In the genomic region with DNA sequence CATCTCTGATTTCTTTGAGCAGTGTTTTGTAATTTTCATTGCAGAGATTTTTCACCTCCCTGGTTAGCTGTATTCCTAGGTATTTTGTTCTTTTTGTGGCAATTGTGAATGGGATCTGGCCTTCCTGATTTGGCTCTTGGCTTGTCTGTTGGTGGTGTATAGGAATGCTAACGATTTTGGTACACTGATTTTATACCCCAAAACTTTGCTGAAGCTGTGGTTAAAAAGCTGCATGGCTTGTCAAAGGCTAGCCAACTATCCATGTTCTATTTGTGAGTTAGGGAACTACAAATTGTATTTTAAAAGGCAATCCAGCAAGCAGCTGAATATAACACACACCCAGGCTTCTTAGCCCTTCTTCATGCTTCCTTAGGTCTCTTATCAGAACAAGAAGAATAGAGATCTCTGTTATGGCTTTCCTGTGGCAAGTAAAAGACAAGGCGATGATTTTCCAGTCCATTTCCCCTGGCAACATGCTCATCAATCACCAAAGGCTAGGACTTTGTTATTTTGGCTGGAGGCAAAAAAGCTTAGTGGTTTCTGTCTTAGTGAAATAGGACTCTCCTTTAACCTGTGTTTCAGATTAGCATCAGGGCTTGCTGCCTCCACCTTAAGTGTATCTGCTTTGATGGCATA, we compare ENCODE assay signal across 22 cellular contexts.
DNase-seq lines count a peak whose midpoint lies in the region; ATAC-seq and TF ChIP-seq lines count a peak whose summit lies in the region.
"Had no signal": no experiment of that assay in that cellular context is flagged by ENCODE, and none has a peak within 500 bp of the region (broad histone marks: within the 10 kb centered on the region; RNA-seq: fewer than 3 reads in every experiment).

No MANE protein-coding gene starts in this region.

- peak; percentile 76 for DNase-seq in COLO829 (ENCODE audit: low spot score)
- peak; percentile 82 for DNase-seq in astrocyte of the cerebellum (ENCODE audit: low read depth)
- DNase-seq in aorta = no peak
- no peak for DNase-seq in globus pallidus (ENCODE audit: low spot score)
- no peak for DNase-seq in SHP77 treated with DMSO at 0.1 percent for 48 hours (lab: John Stamatoyannopoulos, UW)
- no peak for DNase-seq in NCI-H146 (lab: John Stamatoyannopoulos, UW)
- DNase-seq: activated CD4-positive, alpha-beta T cell treated with anti-CD3 and anti-CD28 coated beads, Interleukin-2, amount 10 ng/mL, durations not matched to agents 7 days and 5 days; activated naive CD4-positive, alpha-beta T cell treated with anti-CD3 and anti-CD28 coated beads, Interleukin-2, amount 50 U/mL, for 16 hours; activated T-cell treated with anti-CD3 and anti-CD28 coated beads for 4 hours; CD8-positive, alpha-beta memory T cell; EL; left cardiac atrium; NCI-H1105 treated with DMSO at 0.1 percent for 48 hours; NCI-H82; Peyer's patch; stimulated activated naive CD4-positive, alpha-beta T cell treated with Interleukin-2 at 50 U/mL for 16 hours had no signal

- H3K27ac ChIP-seq in HUES64 (ENCODE audit: low read depth, low read length) (no peak overlapping the region), mesodermal cell (ENCODE audit: low read depth, low read length, severe bottlenecking) (peak overlapping the region; percentile 41), aorta (ENCODE audit: low read depth in 1 of 2, low read length in 2 of 2) (no peak overlapping the region)
- H3K27ac ChIP-seq: breast epithelium, epithelial cell of prostate, Peyer's patch, tibial nerve had no signal

- H3K27me3 ChIP-seq in HUES64 (ENCODE audit: insufficient read depth, low read length) (no peaks in the 10 kb centered on the region), aorta (ENCODE audit: control insufficient read depth in 1 of 2, insufficient read depth in 2 of 2, low read length in 1 of 2) (no peaks in the 10 kb centered on the region)
- H3K27me3 ChIP-seq: breast epithelium, Peyer's patch, tibial nerve had no signal

- ATAC-seq in aorta (ENCODE audit: low FRiP score) = no peak
- ATAC-seq: HCT116, left cardiac atrium had no signal

- WGBS in HUES64 = 74% methylated on average over 2 of the region's 2 CpGs
- WGBS in mesodermal cell (ENCODE audit: insufficient coverage in 2 of 2), 2 experiments = 100% methylated on average over 1 of the region's 2 CpGs; no CpG with 5 or more reads in 1 of the 2 experiments
- 87% methylated on average over 2 of the region's 2 CpGs for WGBS in aorta, 2 donors

- H3K9me3 ChIP-seq in HUES64 (ENCODE audit: insufficient read depth, low read depth, low read length) (no peaks in the 10 kb centered on the region), mesodermal cell (ENCODE audit: control insufficient read depth, low read length) (no peaks in the 10 kb centered on the region), aorta (ENCODE audit: control insufficient read depth, low read length) (no peaks in the 10 kb centered on the region)
- H3K9me3 ChIP-seq: breast epithelium, Peyer's patch, tibial nerve had no signal

- H3K4me3 ChIP-seq in HUES64 (ENCODE audit: low read length) (no peak overlapping the region), astrocyte of the cerebellum (ENCODE audit: low read depth, low read length) (no peak overlapping the region), mesodermal cell (ENCODE audit: extremely low read depth, insufficient read depth, low read length, poor library complexity, severe bottlenecking) (no peak overlapping the region), aorta (ENCODE audit: low read length in 2 of 2) (no peak overlapping the region)
- H3K4me3 ChIP-seq: breast epithelium, Peyer's patch, tibial nerve had no signal

- peaks cover 69% of the 10 kb centered on the region for H3K4me1 ChIP-seq in HUES64 (ENCODE audit: insufficient read depth, low read length)
- peaks cover 25% of the 10 kb centered on the region for H3K4me1 ChIP-seq in mesodermal cell (ENCODE audit: control insufficient read depth, insufficient read depth, low read length, poor library complexity, severe bottlenecking)
- H3K4me1 ChIP-seq in aorta (ENCODE audit: control insufficient read depth in 1 of 2, insufficient read depth in 2 of 2, low read length in 2 of 2) = peaks cover 0 to 4% of the 10 kb centered on the region in 2 donors
- H3K4me1 ChIP-seq: breast epithelium, Peyer's patch had no signal

- in situ Hi-C loops in astrocyte of the cerebellum (cut with HindIII; ENCODE audit: low sequenced_read_pairs) = no loop called here

- TF ChIP-seq CTCF in astrocyte of the cerebellum (IDR thresholded peaks at IDR 0.05; ENCODE audit: low read depth, low read length, missing control alignments) = no peak

- H3K36me3 ChIP-seq in HUES64 (ENCODE audit: insufficient read depth, low read length) (no peaks in the 10 kb centered on the region), mesodermal cell (ENCODE audit: control insufficient read depth, insufficient read depth, low read length) (peaks cover 23% of the 10 kb centered on the region), aorta (ENCODE audit: control insufficient read depth in 1 of 2, insufficient read depth in 2 of 2, low read length in 1 of 2) (no peaks in the 10 kb centered on the region)
- H3K36me3 ChIP-seq: breast epithelium, Peyer's patch, tibial nerve had no signal

- intact Hi-C loops in aorta (cut with DNase I) = no loop called here

- H3K9ac ChIP-seq in HUES64 (ENCODE audit: low read depth, low read length) = 0 out of 2 replicates have a peak overlapping the region, but pooled peaks have one; percentile 11

Comparison
In these comparisons a context has a peak if more than half of its experiments do, and no peak if none do; other contexts are left out.
1. DNase-seq: peak in COLO829 (single experiment) and astrocyte of the cerebellum (single experiment); none in aorta (0 of 2), globus pallidus (single experiment), SHP77 treated with DMSO at 0.1 percent for 48 hours (single experiment) and NCI-H146 (single experiment).